In the genomic region with DNA sequence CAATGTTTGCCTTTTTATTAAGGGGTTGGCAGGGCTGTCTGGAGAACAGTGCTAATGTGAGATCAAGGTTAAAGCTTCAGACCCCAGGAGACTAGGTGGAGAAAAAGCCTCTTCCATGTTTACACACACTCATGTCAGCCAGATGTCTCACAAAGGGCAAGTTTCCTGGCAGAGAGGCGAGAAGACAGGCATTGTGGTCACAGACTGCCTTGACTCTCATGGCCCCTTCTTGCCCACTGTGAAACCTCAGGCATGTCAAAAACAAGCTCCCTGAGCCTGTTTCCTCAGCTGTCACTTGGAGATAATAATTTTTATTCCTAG, we compare ENCODE assay signal across 10 cellular contexts.
A peak's percentile ranks its signal among the peaks of the same experiment; 100 is the strongest.
DNase-seq lines count a peak whose midpoint lies in the region; ATAC-seq and TF ChIP-seq lines count a peak whose summit lies in the region.
"Had no signal": no experiment of that assay in that cellular context is flagged by ENCODE, and none has a peak within 500 bp of the region (broad histone marks: within the 10 kb centered on the region; RNA-seq: fewer than 3 reads in every experiment).

No MANE protein-coding gene starts in this region.

- no peak overlapping the region for H4K91ac ChIP-seq in trophoblast cell (ENCODE audit: low read depth, low read length)

- H3K9ac ChIP-seq in trophoblast cell (ENCODE audit: low read length) (no peak overlapping the region), neural progenitor cell (no peak overlapping the region)

- no peak overlapping the region for H3K4me2 ChIP-seq in trophoblast cell (ENCODE audit: low read length)
- no peak overlapping the region for H3K4me2 ChIP-seq in neural progenitor cell

- no peaks in the 10 kb centered on the region for H3K27me3 Mint-ChIP-seq in neural progenitor cell (ENCODE audit: insufficient read depth, low read depth)
- H3K27me3 Mint-ChIP-seq: dendritic cell treated with granulocyte-macrophage colony-stimulating factor and Interleukin-4, amounts not matched to agents 40 ng/mL and 50 ng/mL, for 4 days had no signal

- no peaks in the 10 kb centered on the region for H3K9me3 ChIP-seq in SJCRH30 (replicated peaks)
- H3K9me3 ChIP-seq in aorta (ENCODE audit: control insufficient read depth, low read length), result no peaks in the 10 kb centered on the region
- H3K9me3 ChIP-seq in trophoblast cell (ENCODE audit: insufficient read depth, low read depth, low read length), result no peaks in the 10 kb centered on the region
- H3K9me3 ChIP-seq in neural progenitor cell (ENCODE audit: low read depth), result no peaks in the 10 kb centered on the region
- H3K9me3 ChIP-seq: spleen had no signal

- WGBS in aorta, 2 donors, result 35 to 38% methylated on average over 1 of the region's 1 CpG
- WGBS in trophoblast cell (ENCODE audit: extremely low coverage, insufficient coverage, insufficient read length), result no CpG with 5 or more reads among the region's 1 CpG

- ATAC-seq in aorta (ENCODE audit: low FRiP score), result peak; percentile 26

- H3K23ac ChIP-seq in trophoblast cell (ENCODE audit: low read length), result no peak overlapping the region

- H3K14ac ChIP-seq in trophoblast cell (ENCODE audit: low read length), result no peak overlapping the region

- H3K4me1 Mint-ChIP-seq in neural progenitor cell, result peaks cover 15% of the 10 kb centered on the region

- H4K8ac ChIP-seq in trophoblast cell (ENCODE audit: low read depth, low read length), result no peak overlapping the region

- intact Hi-C loops in aorta (cut with DNase I), result no loop called here

- no peak overlapping the region for H2AK5ac ChIP-seq in trophoblast cell (ENCODE audit: low read length)

- H3F3A ChIP-seq in neural progenitor cell (ENCODE audit: low read depth), result no peaks in the 10 kb centered on the region

- no peaks in the 10 kb centered on the region for H3K79me1 ChIP-seq in trophoblast cell (ENCODE audit: low read length)

- H3K27me3 ChIP-seq in SJCRH30 (no peaks in the 10 kb centered on the region), aorta (ENCODE audit: control insufficient read depth in 1 of 2, insufficient read depth in 2 of 2, low read length in 1 of 2) (no peaks in the 10 kb centered on the region), trophoblast cell (ENCODE audit: insufficient read depth, low read length) (no peaks in the 10 kb centered on the region), neural progenitor cell (no peaks in the 10 kb centered on the region)
- H3K27me3 ChIP-seq: spleen had no signal

- H3K27ac ChIP-seq in SJCRH30 (peak overlapping the region; percentile 38), aorta (ENCODE audit: low read depth in 1 of 2, low read length in 2 of 2) (no peak overlapping the region), trophoblast cell (ENCODE audit: low read depth, low read length) (no peak overlapping the region), neural progenitor cell (no peak overlapping the region)

- peaks cover 33% of the 10 kb centered on the region for H3K36me3 Mint-ChIP-seq in neural progenitor cell

- H3K36me3 ChIP-seq in SJCRH30 (no peaks in the 10 kb centered on the region), aorta (ENCODE audit: control insufficient read depth in 1 of 2, insufficient read depth in 2 of 2, low read length in 1 of 2) (no peaks in the 10 kb centered on the region), trophoblast cell (ENCODE audit: control insufficient read depth in 1 of 2, insufficient read depth in 2 of 2, low read length in 2 of 2) (no peaks in the 10 kb centered on the region), neural progenitor cell (no peaks in the 10 kb centered on the region)
- H3K36me3 ChIP-seq: spleen had no signal

- H3K4me1 ChIP-seq in SJCRH30 (peaks cover 16% of the 10 kb centered on the region), aorta (ENCODE audit: control insufficient read depth in 1 of 2, insufficient read depth in 2 of 2, low read length in 2 of 2) (no peaks in the 10 kb centered on the region), trophoblast cell (ENCODE audit: control insufficient read depth in 1 of 2, insufficient read depth in 2 of 2, low read length in 2 of 2) (no peaks in the 10 kb centered on the region), neural progenitor cell (no peaks in the 10 kb centered on the region)

- no peak overlapping the region for H3K18ac ChIP-seq in trophoblast cell (ENCODE audit: low read length)

- H2BK12ac ChIP-seq in trophoblast cell (ENCODE audit: low read length), result no peak overlapping the region

- H3K4me3 Mint-ChIP-seq in neural progenitor cell, result no peak overlapping the region
- H3K4me3 Mint-ChIP-seq: dendritic cell treated with granulocyte-macrophage colony-stimulating factor and Interleukin-4, amounts not matched to agents 40 ng/mL and 50 ng/mL, for 4 days had no signal

- no peaks in the 10 kb centered on the region for H3K9me3 Mint-ChIP-seq in neural progenitor cell
- H3K9me3 Mint-ChIP-seq: dendritic cell treated with granulocyte-macrophage colony-stimulating factor and Interleukin-4, amounts not matched to agents 40 ng/mL and 50 ng/mL, for 4 days had no signal

- H2AFZ ChIP-seq in trophoblast cell (ENCODE audit: insufficient read depth, low read length, poor library complexity), result no peak overlapping the region
- no peak overlapping the region for H2AFZ ChIP-seq in neural progenitor cell (replicated peaks)

- no peak for TF ChIP-seq CTCF in neural progenitor cell (IDR thresholded peaks at IDR 0.05)

- no peak overlapping the region for H2BK120ac ChIP-seq in trophoblast cell (ENCODE audit: insufficient read depth, low read length, poor library complexity)

- no peak overlapping the region for H4K12ac ChIP-seq in trophoblast cell (ENCODE audit: low read depth, low read length)

- no peak overlapping the region for H3K27ac Mint-ChIP-seq in neural progenitor cell
- H3K27ac Mint-ChIP-seq: dendritic cell treated with granulocyte-macrophage colony-stimulating factor and Interleukin-4, amounts not matched to agents 40 ng/mL and 50 ng/mL, for 4 days had no signal

- H4K20me1 ChIP-seq in neural progenitor cell (ENCODE audit: low read depth), result peaks cover 13% of the 10 kb centered on the region

- H2BK5ac ChIP-seq in trophoblast cell (ENCODE audit: low read depth, low read length, poor library complexity), result no peak overlapping the region

- H3K79me2 ChIP-seq in trophoblast cell (ENCODE audit: control insufficient read depth, insufficient read depth, low read length, poor library complexity) (no peaks in the 10 kb centered on the region), neural progenitor cell (ENCODE audit: low read depth) (peaks cover 2% of the 10 kb centered on the region)

- peak; percentile 13 for DNase-seq in stimulated activated CD4-positive, alpha-beta T cell treated with anti-CD3 and anti-CD28 coated beads, Interleukin-1b, Interleukin-23, amount 100 ng/mL, for 48 hours
- no peak for DNase-seq in stimulated activated CD4-positive, alpha-beta T cell treated with anti-CD3 and anti-CD28 coated beads, Interleukin-4, amount 100 ng/mL, for 4 hours
- DNase-seq in SJCRH30 (peak; percentile 85 to 89), glomerular visceral epithelial cell (ENCODE audit: extremely low spot score) (peak; percentile 93), aorta (no peak), trophoblast cell (no peak), neural progenitor cell (ENCODE audit: low spot score) (no peak)
- no peak for DNase-seq in stimulated activated naive CD4-positive, alpha-beta T cell (lab: John Stamatoyannopoulos, UW)
- DNase-seq: spleen had no signal

- H3K4me3 ChIP-seq in SJCRH30, result no peak overlapping the region
- H3K4me3 ChIP-seq in aorta (ENCODE audit: low read length in 2 of 2), result no peak overlapping the region
- no peak overlapping the region for H3K4me3 ChIP-seq in trophoblast cell (ENCODE audit: low read depth, low read length)
- no peak overlapping the region for H3K4me3 ChIP-seq in neural progenitor cell
- H3K4me3 ChIP-seq: spleen had no signal

- H3K4ac ChIP-seq in trophoblast cell (ENCODE audit: low read depth, low read length), result no peak overlapping the region

Comparison
In these comparisons a context has a peak if more than half of its experiments do, and no peak if none do; other contexts are left out.
1. DNase-seq: peak in stimulated activated CD4-positive, alpha-beta T cell treated with anti-CD3 and anti-CD28 coated beads, Interleukin-1b, Interleukin-23, amount 100 ng/mL, for 48 hours (single experiment), SJCRH30 (2 of 2) and glomerular visceral epithelial cell (single experiment); none in stimulated activated CD4-positive, alpha-beta T cell treated with anti-CD3 and anti-CD28 coated beads, Interleukin-4, amount 100 ng/mL, for 4 hours (0 of 2), aorta (0 of 2), stimulated activated naive CD4-positive, alpha-beta T cell (0 of 6), trophoblast cell (0 of 2) and neural progenitor cell (single experiment).